ENCODE assay signal across 8 cellular contexts in genomic region chr11:105034494-105035261, GRCh38. TPM values are rescaled to one million over a fixed set of nuclear protein-coding genes. Genes with fewer than 3 reads are reported as not detected.
DNase-seq lines count a peak whose midpoint lies in the region; ATAC-seq and TF ChIP-seq lines count a peak whose summit lies in the region.
"Not testable (repeated sequence)": the region's sequence is repeated elsewhere in the genome, so short reads cannot be mapped to it uniquely, and the experiment has no call there.

Gene CASP1 (minus strand): TSS chr11:105035144. CDS start chr11:105035113, 31 bp downstream.

- ATAC-seq in GM18868 (IDR thresholded peaks at IDR 0.05; ENCODE audit: unreplicated experiment) (peak; percentile 90), HG02763 (IDR thresholded peaks at IDR 0.05; ENCODE audit: unreplicated experiment) (peak; percentile 96)
- ATAC-seq in activated CD4-positive, CD25-positive, alpha-beta regulatory T cell treated with anti-CD3 and anti-CD28 coated beads, Interleukin-2, amount 50 U/mL, for 24 hours: peak; percentile 81 to 82

- CTCF ChIA-PET in AG04450 (lab: Charles Lee): interaction anchor here (0.6 kb wide), 1 partner anchor 791 kb away, joined by 4 read pairs; no protein-coding TSS in a partner anchor

- H3K4me1 ChIP-seq in Karpas-422 (ENCODE audit: low read length); hepatocyte (ENCODE audit: insufficient read depth): not testable (repeated sequence)

- not testable (repeated sequence) for H3K9me3 ChIP-seq in AG04450 (ENCODE audit: control insufficient read depth, insufficient read depth, low read length); Karpas-422 (ENCODE audit: low read length); hepatocyte (ENCODE audit: low read depth)

- peak within 1 kb of the TSS; percentile 20 for H3K4me2 ChIP-seq in Karpas-422 (ENCODE audit: low read depth, low read length, poor library complexity, severe bottlenecking)
- H3K4me2 ChIP-seq in hepatocyte: peak within 1 kb of the TSS; percentile 55

- POLR2A ChIA-PET in AG04450 (lab: Yijun Ruan, JAX): interaction anchor here (0.6 to 1.2 kb wide), 2 partner anchors 11 to 172 kb away, joined by 3 to 4 read pairs; no protein-coding TSS in a partner anchor

- H3K36me3 ChIP-seq in Karpas-422 (ENCODE audit: insufficient read depth, low read length); hepatocyte (replicated peaks; ENCODE audit: insufficient read depth, low read depth): not testable (repeated sequence)

- H4K20me1 ChIP-seq in Karpas-422 (ENCODE audit: insufficient read depth, low read depth, low read length); hepatocyte (ENCODE audit: insufficient read depth, poor library complexity, severe bottlenecking): not testable (repeated sequence)

- H3K4me3 ChIP-seq in AG04450 (ENCODE audit: low read depth, low read length) (peak within 1 kb of the TSS; percentile 61), Karpas-422 (ENCODE audit: low read length) (peak within 1 kb of the TSS; percentile 39; the same call in 1 of the 2 replicates)
- H3K4me3 ChIP-seq in hepatocyte: not testable (repeated sequence)

- not testable (repeated sequence) for H3K9me2 ChIP-seq in Karpas-422 (replicated peaks; ENCODE audit: insufficient read depth, low read length); hepatocyte (replicated peaks; ENCODE audit: insufficient read depth)

- peak within 1 kb of the TSS; percentile 63; the same call in 1 of the 2 replicates for H2AFZ ChIP-seq in Karpas-422 (ENCODE audit: low read length)
- peak within 1 kb of the TSS; percentile 50 for H2AFZ ChIP-seq in hepatocyte

- H3K79me2 ChIP-seq in Karpas-422 (ENCODE audit: low read length); hepatocyte: not testable (repeated sequence)

- 68% methylated on average over 3 of the region's 3 CpGs for WGBS in hepatocyte (ENCODE audit: low lambda C conversion rate, missing lambda C conversion rate)

- H3K9ac ChIP-seq in Karpas-422 (ENCODE audit: low read length): peak within 1 kb of the TSS; percentile 32; the same call in 1 of the 2 replicates

- not testable (repeated sequence) for TF ChIP-seq CTCF in AG04450 (IDR thresholded peaks at IDR 0.05; ENCODE audit: low read depth, low read length); hepatocyte (IDR thresholded peaks at IDR 0.05; ENCODE audit: poor library complexity)

- not testable (repeated sequence) for H3K27me3 ChIP-seq in AG04450 (ENCODE audit: control insufficient read depth, insufficient read depth, low read length); Karpas-422 (ENCODE audit: low read length); hepatocyte

- peak within 1 kb of the TSS; percentile 71 for H3K27ac ChIP-seq in AG04450 (ENCODE audit: low read depth, low read length)
- not testable (repeated sequence) for H3K27ac ChIP-seq in Karpas-422 (ENCODE audit: low read length)
- peak within 1 kb of the TSS; percentile 50 for H3K27ac ChIP-seq in caudate nucleus (ENCODE audit: low read depth, low read length)
- H3K27ac ChIP-seq in hepatocyte: peak within 1 kb of the TSS; percentile 43

- DNase-seq in AG04450 (ENCODE audit: low read depth, low spot score) (peak; percentile 50), Karpas-422 (peak; percentile 49), renal cortical epithelial cell (ENCODE audit: low read depth) (peak; percentile 86)
- DNase-seq in caudate nucleus (lab: John Stamatoyannopoulos, UW); hepatocyte (ENCODE audit: low spot score): not testable (repeated sequence)

RNA-seq across cellular contexts. Expression of gene CASP1, which starts in this region (rescaled TPM):
- polyA plus RNA-seq in AG04450 (2011; rRNA removed): 31.0 and 36.2 TPM in 2 replicates
- 11.4 and 16.9 TPM in 2 replicates for polyA minus RNA-seq in AG04450 (2011; rRNA and poly(A)+ RNA removed)
- total RNA-seq in Karpas-422 (2014; rRNA removed; shearing (Covaris generic); ENCODE audit: low replicate concordance): 3.9 and 8.0 TPM in 2 replicates
- total RNA-seq in hepatocyte: 2.0 and 9.7 TPM in 2 replicates
- polyA plus RNA-seq in hepatocyte: 2.9 and 4.7 TPM in 2 replicates
- total RNA-seq in renal cortical epithelial cell: 8.3 and 8.6 TPM in 2 replicates
